25 cellular contexts compared by ENCODE assay signal in genomic region chr6:69105288-69105687, GRCh38.
A peak's percentile ranks its signal among the peaks of the same experiment; 100 is the strongest.
DNase-seq lines count a peak whose midpoint lies in the region; ATAC-seq, FAIRE-seq and TF ChIP-seq lines count a peak whose summit lies in the region.
"Had no signal": no experiment of that assay in that cellular context is flagged by ENCODE, and none has a peak within 500 bp of the region (broad histone marks: within the 10 kb centered on the region; RNA-seq: fewer than 3 reads in every experiment).

No MANE protein-coding gene starts in this region.

- no peak for ATAC-seq in IMR-90 (ENCODE audit: low read depth)
- ATAC-seq: activated CD8-positive, alpha-beta T cell treated with anti-CD3 and anti-CD28 coated beads, Interleukin-2, amount 10 ng/mL, durations not matched to agents 7 days and 5 days; activated T-cell treated with anti-CD3 and anti-CD28 coated beads, Interleukin-2, amount 50 U/mL, for 4 hours; natural killer cell treated with Interleukin-12 subunit alpha and Interleukin-12 subunit beta and Interleukin-15 and Interleukin-18, amount 100 ng/mL, for 72 hours had no signal

- H3K27me3 ChIP-seq in IMR-90 (ENCODE audit: control insufficient read depth, insufficient read depth, low read length), result no peaks in the 10 kb centered on the region
- H3K27me3 ChIP-seq: tibial artery had no signal

- H2BK15ac ChIP-seq in IMR-90 (ENCODE audit: low read depth, low read length), result no peak overlapping the region

- BruUV-seq in IMR-90 (replicated peaks; lab: Mats Ljungman, UMichigan), result no TSS peak

- no peak overlapping the region for H3K9ac ChIP-seq in IMR-90 (ENCODE audit: low read depth, low read length)

- no peak overlapping the region for H2AK9ac ChIP-seq in IMR-90 (replicated peaks; ENCODE audit: low read depth, low read length, poor library complexity)

- H3K9me1 ChIP-seq in IMR-90 (ENCODE audit: insufficient read depth, low read length), result no peaks in the 10 kb centered on the region

- no peaks in the 10 kb centered on the region for H3K9me3 Mint-ChIP-seq in chondrocyte (ENCODE audit: low read depth)
- no peaks in the 10 kb centered on the region for H3K9me3 Mint-ChIP-seq in activated T-helper 2 cell treated with anti-CD3 and anti-CD28 coated beads, Interferon-gamma antibody, Interleukin-2, Interleukin-4, amounts not matched to agents 10 μg/mL and 5 μg/mL and 100 μg/mL, durations not matched to agents 14 hours and 24 hours and 36 hours
- H3K9me3 Mint-ChIP-seq: activated naive CD4-positive, alpha-beta T cell treated with anti-CD3 and anti-CD28 coated beads, Interleukin-2, amount 10 ng/mL, durations not matched to agents 7 days and 5 days had no signal

- H3K27me3 Mint-ChIP-seq in chondrocyte (ENCODE audit: low read depth), result no peaks in the 10 kb centered on the region
- H3K27me3 Mint-ChIP-seq in activated T-helper 2 cell treated with anti-CD3 and anti-CD28 coated beads, Interferon-gamma antibody, Interleukin-2, Interleukin-4, amounts not matched to agents 10 μg/mL and 5 μg/mL and 100 μg/mL, durations not matched to agents 14 hours and 24 hours and 36 hours (ENCODE audit: low read depth), result no peaks in the 10 kb centered on the region
- H3K27me3 Mint-ChIP-seq: activated naive CD4-positive, alpha-beta T cell treated with anti-CD3 and anti-CD28 coated beads, Interleukin-2, amount 10 ng/mL, durations not matched to agents 7 days and 5 days; natural killer cell treated with Interleukin-12 subunit alpha and Interleukin-12 subunit beta and Interleukin-15 and Interleukin-18, amount 100 ng/mL, for 72 hours had no signal

- no peaks in the 10 kb centered on the region for H3K4me1 Mint-ChIP-seq in chondrocyte (ENCODE audit: low read depth)
- H3K4me1 Mint-ChIP-seq in activated T-helper 2 cell treated with anti-CD3 and anti-CD28 coated beads, Interferon-gamma antibody, Interleukin-2, Interleukin-4, amounts not matched to agents 10 μg/mL and 5 μg/mL and 100 μg/mL, durations not matched to agents 14 hours and 24 hours and 36 hours (ENCODE audit: low read depth), result no peaks in the 10 kb centered on the region
- H3K4me1 Mint-ChIP-seq: activated naive CD4-positive, alpha-beta T cell treated with anti-CD3 and anti-CD28 coated beads, Interleukin-2, amount 10 ng/mL, durations not matched to agents 7 days and 5 days had no signal

- no peaks in the 10 kb centered on the region for H3K9me3 ChIP-seq in IMR-90 (ENCODE audit: control insufficient read depth, insufficient read depth, low read length)
- H3K9me3 ChIP-seq: tibial artery had no signal

- no peak overlapping the region for H2BK120ac ChIP-seq in IMR-90 (ENCODE audit: low read depth, low read length)

- no peak overlapping the region for H3K27ac ChIP-seq in IMR-90 (ENCODE audit: insufficient read depth, low read length)
- H3K27ac ChIP-seq: tibial artery had no signal

- H2AK5ac ChIP-seq in IMR-90 (ENCODE audit: low read depth, low read length), result no peak overlapping the region

- H2AFZ ChIP-seq in IMR-90 (replicated peaks; ENCODE audit: low read length, poor library complexity), result no peak overlapping the region

- H2BK20ac ChIP-seq in IMR-90 (ENCODE audit: low read depth, low read length), result no peak overlapping the region

- H3K36me3 Mint-ChIP-seq in chondrocyte (ENCODE audit: low read depth), result no peaks in the 10 kb centered on the region
- no peaks in the 10 kb centered on the region for H3K36me3 Mint-ChIP-seq in activated T-helper 2 cell treated with anti-CD3 and anti-CD28 coated beads, Interferon-gamma antibody, Interleukin-2, Interleukin-4, amounts not matched to agents 10 μg/mL and 5 μg/mL and 100 μg/mL, durations not matched to agents 14 hours and 24 hours and 36 hours (ENCODE audit: low read depth)
- H3K36me3 Mint-ChIP-seq: activated naive CD4-positive, alpha-beta T cell treated with anti-CD3 and anti-CD28 coated beads, Interleukin-2, amount 10 ng/mL, durations not matched to agents 7 days and 5 days; natural killer cell treated with Interleukin-12 subunit alpha and Interleukin-12 subunit beta and Interleukin-15 and Interleukin-18, amount 100 ng/mL, for 72 hours had no signal

- peak; percentile 23; the same call in 1 of the 2 replicates for TF ChIP-seq CTCF in IMR-90 (conservative IDR thresholded peaks at IDR 0.05; ENCODE audit: low read depth, low read length)
- TF ChIP-seq CTCF in chondrocyte (IDR thresholded peaks at IDR 0.05), result peak; percentile 33
- no peak for TF ChIP-seq CTCF in D721Med (IDR thresholded peaks at IDR 0.05; ENCODE audit: insufficient read depth, missing control alignments)

- in situ Hi-C loops in Caki2 (cut with HindIII; ENCODE audit: low pct_unique_long_range_greater_than_20kb, low sequenced_read_pairs), result no loop called here
- in situ Hi-C loops in IMR-90 (cut with MboI; ENCODE audit: low sequenced_read_pairs), result no loop called here

- no peaks in the 10 kb centered on the region for H3K4me1 ChIP-seq in IMR-90 (ENCODE audit: control insufficient read depth, insufficient read depth, low read length)
- H3K4me1 ChIP-seq: tibial artery had no signal

- H4K5ac ChIP-seq in IMR-90 (ENCODE audit: low read depth, low read length), result no peak overlapping the region

- H4K20me1 ChIP-seq in IMR-90 (ENCODE audit: insufficient read depth, low read length), result no peaks in the 10 kb centered on the region

- H3K4me2 ChIP-seq in IMR-90 (ENCODE audit: low read depth, low read length), result no peak overlapping the region

- no peak overlapping the region for H4K91ac ChIP-seq in IMR-90 (ENCODE audit: insufficient read depth, low read depth, low read length)

- H3K56ac ChIP-seq in IMR-90 (ENCODE audit: extremely low read depth, insufficient read depth, low read length), result no peak overlapping the region

- H3K27ac Mint-ChIP-seq in chondrocyte (ENCODE audit: unreplicated experiment), result no peak overlapping the region
- no peak overlapping the region for H3K27ac Mint-ChIP-seq in activated T-helper 2 cell treated with anti-CD3 and anti-CD28 coated beads, Interferon-gamma antibody, Interleukin-2, Interleukin-4, amounts not matched to agents 10 μg/mL and 5 μg/mL and 100 μg/mL, durations not matched to agents 14 hours and 24 hours and 36 hours
- H3K27ac Mint-ChIP-seq: activated CD8-positive, alpha-beta T cell treated with anti-CD3 and anti-CD28 coated beads, Interleukin-2, amount 10 ng/mL, durations not matched to agents 7 days and 5 days; activated naive CD4-positive, alpha-beta T cell treated with anti-CD3 and anti-CD28 coated beads, Interleukin-2, amount 10 ng/mL, durations not matched to agents 7 days and 5 days; natural killer cell treated with Interleukin-12 subunit alpha and Interleukin-12 subunit beta and Interleukin-15 and Interleukin-18, amount 100 ng/mL, for 72 hours had no signal

- no peak for TF ChIP-seq RAD21 in IMR-90 (IDR thresholded peaks at IDR 0.05; ENCODE audit: low read length)

- H3K79me1 ChIP-seq in IMR-90 (ENCODE audit: low read depth in 1 of 2, low read length in 2 of 2), result no peaks in the 10 kb centered on the region

- FAIRE-seq in D721Med (lab: Jason Lieb, UNC), result no peak

- CTCF ChIA-PET in IMR-90 (lab: Yijun Ruan, JAX), result no interaction called here

- DNase-seq in Caki2 (ENCODE audit: low read depth), result peak; percentile 46
- no peak for DNase-seq in IMR-90
- DNase-seq in chondrocyte (ENCODE audit: low spot score), result no peak
- peak; percentile 17 for DNase-seq in left kidney (ENCODE audit: low read depth, low spot score)
- DNase-seq in activated T-helper 2 cell treated with anti-CD3 and anti-CD28 coated beads, Interferon-gamma antibody, Interleukin-2, Interleukin-4, amounts not matched to agents 10 μg/mL and 5 μg/mL and 100 μg/mL, durations not matched to agents 14 hours and 24 hours and 36 hours (ENCODE audit: low spot score), result no peak
- DNase-seq in D721Med (ENCODE audit: insufficient read length, low spot score), result no peak
- no peak for DNase-seq in inferior parietal cortex (ENCODE audit: extremely low spot score)
- DNase-seq in hypothalamus (lab: John Stamatoyannopoulos, UW), result no peak
- DNase-seq: activated CD4-positive, CD25-positive, alpha-beta regulatory T cell; activated CD8-positive, alpha-beta T cell treated with anti-CD3 and anti-CD28 coated beads, Interleukin-2, amount 10 ng/mL, durations not matched to agents 7 days and 5 days; activated naive CD4-positive, alpha-beta T cell treated with anti-CD3 and anti-CD28 coated beads, Interleukin-2, amount 10 ng/mL, durations not matched to agents 7 days and 5 days; activated T-cell treated with anti-CD3 and anti-CD28 coated beads, Interleukin-2, amount 50 U/mL, for 4 hours; aorta; GF-D8; HCEC 1CT; head of caudate nucleus; KBM-7; kidney; NCI-H2029; NCI-H446 treated with DMSO at 0.1 percent for 48 hours; SHP77 treated with DMSO at 0.1 percent for 48 hours; stimulated activated CD4-positive, alpha-beta T cell treated with anti-CD3 and anti-CD28 coated beads, Interleukin-2, amount 100 ng/mL, for 24 hours; stimulated activated naive CD4-positive, alpha-beta T cell treated with Interleukin-2 at 50 U/mL for 16 hours; tibial artery had no signal

- no peak overlapping the region for H3K18ac ChIP-seq in IMR-90 (ENCODE audit: low read depth, low read length)

- H3K23ac ChIP-seq in IMR-90 (ENCODE audit: low read depth, low read length), result no peak overlapping the region

- H4K8ac ChIP-seq in IMR-90 (ENCODE audit: low read depth in 2 of 2, low read length in 2 of 2), result no peak overlapping the region

- no peak for TF ChIP-seq POLR2A in IMR-90 (IDR thresholded peaks at IDR 0.05; ENCODE audit: low read depth, low read length)

- no peak overlapping the region for H2BK5ac ChIP-seq in IMR-90 (ENCODE audit: low read depth, low read length, poor library complexity, severe bottlenecking)

- intact Hi-C loops in IMR-90 (cut with micrococcal nuclease), result no loop called here
- intact Hi-C loops in activated T-helper 2 cell treated with anti-CD3 and anti-CD28 coated beads, Interferon-gamma antibody, Interleukin-2, Interleukin-4, amounts not matched to agents 10 μg/mL and 5 μg/mL and 100 μg/mL, durations not matched to agents 14 hours and 24 hours and 36 hours (cut with micrococcal nuclease), result no loop called here

- H3K4ac ChIP-seq in IMR-90 (ENCODE audit: low read depth, low read length), result no peak overlapping the region

- dilution Hi-C loops in IMR-90 (cut with HindIII; ENCODE audit: low sequenced_read_pairs, unreplicated experiment), result no loop called here

- WGBS in IMR-90 (ENCODE audit: extremely low coverage in 2 of 2, insufficient read length in 1 of 2), 2 experiments, result no CpG with 5 or more reads among the region's 3 CpGs

- H3K14ac ChIP-seq in IMR-90 (replicated peaks; ENCODE audit: low read depth, low read length), result no peak overlapping the region

- no peaks in the 10 kb centered on the region for H3K36me3 ChIP-seq in IMR-90 (ENCODE audit: control insufficient read depth, insufficient read depth, low read length)
- H3K36me3 ChIP-seq: tibial artery had no signal

- no peak overlapping the region for H3K4me3 Mint-ChIP-seq in chondrocyte (ENCODE audit: unreplicated experiment)
- H3K4me3 Mint-ChIP-seq in activated T-helper 2 cell treated with anti-CD3 and anti-CD28 coated beads, Interferon-gamma antibody, Interleukin-2, Interleukin-4, amounts not matched to agents 10 μg/mL and 5 μg/mL and 100 μg/mL, durations not matched to agents 14 hours and 24 hours and 36 hours (ENCODE audit: low read depth), result no peak overlapping the region
- H3K4me3 Mint-ChIP-seq: activated CD8-positive, alpha-beta T cell treated with anti-CD3 and anti-CD28 coated beads, Interleukin-2, amount 10 ng/mL, durations not matched to agents 7 days and 5 days; activated naive CD4-positive, alpha-beta T cell treated with anti-CD3 and anti-CD28 coated beads, Interleukin-2, amount 10 ng/mL, durations not matched to agents 7 days and 5 days; activated T-cell treated with anti-CD3 and anti-CD28 coated beads, Interleukin-2, amount 50 U/mL, for 4 hours; natural killer cell treated with Interleukin-12 subunit alpha and Interleukin-12 subunit beta and Interleukin-15 and Interleukin-18, amount 100 ng/mL, for 72 hours had no signal

- POLR2A ChIA-PET in IMR-90 (lab: Charles Lee; ENCODE audit: unreplicated experiment), result no interaction called here

- H3K4me3 ChIP-seq in IMR-90 (ENCODE audit: insufficient read depth, low read depth, low read length), result no peak overlapping the region
- H3K4me3 ChIP-seq: tibial artery had no signal

Comparison
In these comparisons a context has a peak if more than half of its experiments do, and no peak if none do; other contexts are left out.
1. DNase-seq: peak in Caki2 (single experiment) and left kidney (single experiment); none in IMR-90 (single experiment), chondrocyte (single experiment), activated T-helper 2 cell treated with anti-CD3 and anti-CD28 coated beads, Interferon-gamma antibody, Interleukin-2, Interleukin-4, amounts not matched to agents 10 μg/mL and 5 μg/mL and 100 μg/mL, durations not matched to agents 14 hours and 24 hours and 36 hours (single experiment), D721Med (single experiment), inferior parietal cortex (single experiment) and hypothalamus (0 of 51).